In genomic region chr18:51278045-51278649, GRCh38 we compare ENCODE assay signal across 8 cellular contexts.
A peak's percentile ranks its signal among the peaks of the same experiment; 100 is the strongest.
DNase-seq lines count a peak whose midpoint lies in the region; ATAC-seq lines count a peak whose summit lies in the region.

No MANE protein-coding gene starts in this region.

- DNase-seq in SKM-1 treated with dmso at 0.1 percent for 144 hours (lab: John Stamatoyannopoulos, UW; ENCODE audit: unreplicated experiment): peak; percentile 14
- no peak for DNase-seq in SKM-1 (lab: John Stamatoyannopoulos, UW; ENCODE audit: unreplicated experiment)
- peak; percentile 54 to 78 for DNase-seq in NCI-H1930 (lab: John Stamatoyannopoulos, UW)
- peak; percentile 61 for DNase-seq in activated CD8-positive, alpha-beta memory T cell treated with anti-CD3 and anti-CD28 coated beads for 24 hours
- peak; percentile 2 for DNase-seq in glomerular endothelial cell (ENCODE audit: extremely low read depth, low read depth, low spot score)
- peak; percentile 6 for DNase-seq in stimulated activated CD4-positive, alpha-beta T cell treated with anti-CD3 and anti-CD28 coated beads, Interleukin-12 subunit alpha, Interleukin-12 subunit beta, amount 100 ng/mL, for 4 hours
- DNase-seq in cerebellar nuclear complex (lab: John Stamatoyannopoulos, UW): no peak

- ATAC-seq in GM18873 (IDR thresholded peaks at IDR 0.05; ENCODE audit: low FRiP score, unreplicated experiment): no peak

Comparison
In these comparisons a context has a peak if more than half of its experiments do, and no peak if none do; other contexts are left out.
1. DNase-seq: peak in SKM-1 treated with dmso at 0.1 percent for 144 hours (single experiment), NCI-H1930 (2 of 2), activated CD8-positive, alpha-beta memory T cell treated with anti-CD3 and anti-CD28 coated beads for 24 hours (single experiment), glomerular endothelial cell (single experiment) and stimulated activated CD4-positive, alpha-beta T cell treated with anti-CD3 and anti-CD28 coated beads, Interleukin-12 subunit alpha, Interleukin-12 subunit beta, amount 100 ng/mL, for 4 hours (single experiment); none in SKM-1 (single experiment) and cerebellar nuclear complex (0 of 2).